ENCODE assay signal across 11 cellular contexts in genomic region chr10:30747633-30748032, GRCh38.
DNase-seq lines count a peak whose midpoint lies in the region; ATAC-seq and TF ChIP-seq lines count a peak whose summit lies in the region.
"Had no signal": no experiment of that assay in that cellular context is flagged by ENCODE, and none has a peak within 500 bp of the region (broad histone marks: within the 10 kb centered on the region; RNA-seq: fewer than 3 reads in every experiment).

No MANE protein-coding gene starts in this region.

- H3K4me1 Mint-ChIP-seq in CD4-positive, alpha-beta T cell (ENCODE audit: low read depth) = peaks cover 5% of the 10 kb centered on the region

- H3K4me3 ChIP-seq in mesendoderm (ENCODE audit: low read length) (no peak overlapping the region), vagina (no peak overlapping the region), OCI-LY7 (ENCODE audit: low read depth, low read length, poor library complexity, severe bottlenecking) (no peak overlapping the region)
- H3K4me3 ChIP-seq: cardiac muscle cell had no signal

- H3K27me3 ChIP-seq in CD4-positive, alpha-beta T cell (ENCODE audit: control insufficient read depth, insufficient read depth, low read length) = no peaks in the 10 kb centered on the region
- H3K27me3 ChIP-seq in mesendoderm (ENCODE audit: insufficient read depth, low read length, poor library complexity) (no peaks in the 10 kb centered on the region), vagina (no peaks in the 10 kb centered on the region)
- H3K27me3 ChIP-seq: cardiac muscle cell had no signal

- H3K36me3 Mint-ChIP-seq in CD4-positive, alpha-beta T cell (ENCODE audit: low read depth) = no peaks in the 10 kb centered on the region

- H3K27ac ChIP-seq in CD4-positive, alpha-beta T cell (ENCODE audit: low read depth, low read length) = no peak overlapping the region
- no peak overlapping the region for H3K27ac ChIP-seq in mesendoderm (ENCODE audit: low read depth, low read length)
- H3K27ac ChIP-seq in vagina = no peak overlapping the region
- H3K27ac ChIP-seq in OCI-LY7 (ENCODE audit: low read depth, low read length, poor library complexity, severe bottlenecking) = no peak overlapping the region
- H3K27ac ChIP-seq: cardiac muscle cell had no signal

- CTCF ChIA-PET in CD4-positive, alpha-beta T cell (lab: Charles Lee) = no interaction called here
- CTCF ChIA-PET in OCI-LY7 (lab: Charles Lee; ENCODE audit: unreplicated experiment) = no interaction called here

- H2BK5ac ChIP-seq in mesendoderm (ENCODE audit: low read length) = no peak overlapping the region

- H3K79me2 ChIP-seq in mesendoderm (ENCODE audit: control insufficient read depth, insufficient read depth, low read length) (no peaks in the 10 kb centered on the region), OCI-LY7 (ENCODE audit: insufficient read depth, low read depth, low read length) (no peaks in the 10 kb centered on the region)

- no peak overlapping the region for H2BK15ac ChIP-seq in mesendoderm (replicated peaks; ENCODE audit: low read depth)

- H3K9me3 Mint-ChIP-seq in CD4-positive, alpha-beta T cell = no peaks in the 10 kb centered on the region

- peak; percentile 48 for ATAC-seq in CD4-positive, alpha-beta T cell (ENCODE audit: poor library complexity)
- ATAC-seq in HG03565 (IDR thresholded peaks at IDR 0.05; ENCODE audit: unreplicated experiment) = peak; percentile 34

- H2AFZ ChIP-seq in OCI-LY7 (ENCODE audit: low read length) = no peak overlapping the region

- no peaks in the 10 kb centered on the region for H3K9me2 ChIP-seq in OCI-LY7 (ENCODE audit: insufficient read depth, low read length)

- no peak overlapping the region for H4K5ac ChIP-seq in mesendoderm (ENCODE audit: low read length)

- TF ChIP-seq CTCF in CD4-positive, alpha-beta T cell (IDR thresholded peaks at IDR 0.05) = no peak
- TF ChIP-seq CTCF in vagina (IDR thresholded peaks at IDR 0.05) (no peak), OCI-LY7 (conservative IDR thresholded peaks at IDR 0.05; ENCODE audit: low read length) (no peak)

- DNase-seq in CD4-positive, alpha-beta T cell = peak in 2 of 10 experiments; percentile 4 to 18
- DNase-seq in activated T-helper 9 cell treated with anti-CD3 and anti-CD28 coated beads, Interleukin-2, amount 50 U/mL, for 16 hours (ENCODE audit: low read depth) = peak; percentile 8
- DNase-seq in mesendoderm = peak; percentile 40
- DNase-seq in vagina (ENCODE audit: extremely low spot score in 2 of 2) = no peak
- no peak for DNase-seq in DMS79 (lab: John Stamatoyannopoulos, UW)
- no peak for DNase-seq in OCI-LY7 (ENCODE audit: low spot score)
- DNase-seq in SHP77 treated with DMSO at 0.1 percent for 48 hours (lab: John Stamatoyannopoulos, UW) = no peak
- DNase-seq: DMS153, NCI-H510A treated with DMSO at 0.1 percent for 48 hours had no signal

- no peak overlapping the region for H3K4me3 Mint-ChIP-seq in CD4-positive, alpha-beta T cell

- no peak overlapping the region for H3K4ac ChIP-seq in mesendoderm (ENCODE audit: low read depth, low read length)

- POLR2A ChIA-PET in CD4-positive, alpha-beta T cell (lab: Charles Lee) = no interaction called here
- POLR2A ChIA-PET in OCI-LY7 (lab: Charles Lee) = interaction anchor here (0.6 to 0.7 kb wide), 2 partner anchors 13 to 962 kb away, joined by 3 read pairs; no protein-coding TSS in a partner anchor

- no peaks in the 10 kb centered on the region for H4K20me1 ChIP-seq in OCI-LY7 (ENCODE audit: insufficient read depth, low read length)

- intact Hi-C loops in CD4-positive, alpha-beta T cell (cut with DNase I, micrococcal nuclease) = no loop called here
- intact Hi-C loops in vagina (cut with DNase I) = no loop called here
- intact Hi-C loops in OCI-LY7 (cut with micrococcal nuclease; ENCODE audit: unreplicated experiment) = loop anchor here (2.0 kb wide), 1 partner anchor 49 kb away; no protein-coding TSS in a partner anchor

- no peak overlapping the region for H3K4me2 ChIP-seq in mesendoderm (ENCODE audit: low read length)
- no peak overlapping the region for H3K4me2 ChIP-seq in OCI-LY7 (ENCODE audit: low read length)

- no CpG with 5 or more reads among the region's 9 CpGs for WGBS in mesendoderm (ENCODE audit: extremely low coverage, insufficient coverage, low lambda C conversion rate)

- no TSS peak for BruUV-seq in OCI-LY7 (replicated peaks; lab: Mats Ljungman, UMichigan)

- no peak overlapping the region for H3K18ac ChIP-seq in mesendoderm (ENCODE audit: low read length)

- no peak for TF ChIP-seq POLR2A in vagina (IDR thresholded peaks at IDR 0.05)

- H3K4me1 ChIP-seq in mesendoderm (ENCODE audit: control insufficient read depth, low read depth, low read length) (no peaks in the 10 kb centered on the region), vagina (peaks cover 17% of the 10 kb centered on the region), OCI-LY7 (ENCODE audit: insufficient read depth, low read length, poor library complexity, severe bottlenecking) (no peaks in the 10 kb centered on the region)

- no peak overlapping the region for H4K8ac ChIP-seq in mesendoderm (ENCODE audit: low read depth, low read length)

- H3K27ac Mint-ChIP-seq in CD4-positive, alpha-beta T cell = no peak overlapping the region

- no peak overlapping the region for H3K23ac ChIP-seq in mesendoderm (ENCODE audit: low read length)

- H3K56ac ChIP-seq in mesendoderm (ENCODE audit: low read length) = no peak overlapping the region

- H3K79me1 ChIP-seq in mesendoderm (ENCODE audit: low read length) = no peaks in the 10 kb centered on the region

- no peak overlapping the region for H2AK5ac ChIP-seq in mesendoderm (ENCODE audit: low read length)

- H3K27me3 Mint-ChIP-seq in CD4-positive, alpha-beta T cell = no peaks in the 10 kb centered on the region

- H3K36me3 ChIP-seq in mesendoderm (ENCODE audit: control insufficient read depth, insufficient read depth, low read length) = no peaks in the 10 kb centered on the region
- H3K36me3 ChIP-seq in vagina = no peaks in the 10 kb centered on the region
- H3K36me3 ChIP-seq in OCI-LY7 (ENCODE audit: insufficient read depth, low read length) = no peaks in the 10 kb centered on the region
- H3K36me3 ChIP-seq: cardiac muscle cell had no signal

- H2BK120ac ChIP-seq in mesendoderm (ENCODE audit: low read depth, low read length) = no peak overlapping the region

- no peak overlapping the region for H3K9ac ChIP-seq in mesendoderm (ENCODE audit: low read length)

- no peaks in the 10 kb centered on the region for H3K9me3 ChIP-seq in CD4-positive, alpha-beta T cell (ENCODE audit: control insufficient read depth, low read length)
- H3K9me3 ChIP-seq in vagina = no peaks in the 10 kb centered on the region
- H3K9me3 ChIP-seq in OCI-LY7 (ENCODE audit: low read length) = no peaks in the 10 kb centered on the region

Comparison
In these comparisons a context has a peak if more than half of its experiments do, and no peak if none do; other contexts are left out.
1. DNase-seq: peak in activated T-helper 9 cell treated with anti-CD3 and anti-CD28 coated beads, Interleukin-2, amount 50 U/mL, for 16 hours (single experiment) and mesendoderm (single experiment); none in vagina (0 of 2), DMS79 (single experiment), OCI-LY7 (single experiment) and SHP77 treated with DMSO at 0.1 percent for 48 hours (single experiment).